ENCODE assay signal across 12 cellular contexts in the genomic region with DNA sequence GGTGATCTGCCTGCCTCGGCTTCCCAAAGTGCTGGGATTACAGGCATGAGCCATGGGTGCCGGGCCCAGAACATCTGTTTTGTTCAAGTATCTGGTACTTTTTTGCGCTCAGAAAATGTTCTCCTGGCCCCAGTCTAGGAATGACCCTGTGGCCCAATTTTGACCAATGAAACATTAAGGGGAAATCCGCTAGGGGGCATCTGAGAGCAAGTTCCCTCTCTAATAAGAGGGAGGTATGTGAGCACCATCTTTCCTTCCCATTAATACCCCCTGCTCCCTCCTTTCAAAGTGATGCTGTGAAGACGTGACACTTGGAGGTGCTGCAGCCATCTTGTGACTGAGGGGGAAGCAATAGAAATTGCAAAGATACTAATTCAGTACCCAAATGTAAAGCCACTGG. TPM values are rescaled to one million over a fixed set of nuclear protein-coding genes. Genes with fewer than 3 reads are reported as not detected.
DNase-seq lines count a peak whose midpoint lies in the region; ATAC-seq, FAIRE-seq and TF ChIP-seq lines count a peak whose summit lies in the region.
"Had no signal": no experiment of that assay in that cellular context is flagged by ENCODE, and none has a peak within 500 bp of the region (broad histone marks: within the 10 kb centered on the region; RNA-seq: fewer than 3 reads in every experiment).

No MANE protein-coding gene starts in this region.

- H3K79me2 ChIP-seq in DND-41 (ENCODE audit: insufficient read depth, low read length) (no peaks in the 10 kb centered on the region), GM12878 (ENCODE audit: control insufficient read depth, insufficient read depth, low read length) (no peaks in the 10 kb centered on the region)

- TF ChIP-seq POLR2A in GM12878 (IDR thresholded peaks at IDR 0.05; ENCODE audit: low read depth, low read length): no peak

- H3K4me2 ChIP-seq in DND-41 (ENCODE audit: insufficient read depth, low read length) (no peak overlapping the region), GM12878 (ENCODE audit: control insufficient read depth, insufficient read depth) (no peak overlapping the region)

- in situ Hi-C loops in GM12878 (cut with MboI): no loop called here

- POLR2A ChIA-PET in AG04449 (lab: Yijun Ruan, JAX): no interaction called here
- POLR2A ChIA-PET in GM12878 (lab: Charles Lee): no interaction called here

- H3K9me3 ChIP-seq in DND-41 (ENCODE audit: insufficient read depth, low read length, severe bottlenecking): no peaks in the 10 kb centered on the region
- no peaks in the 10 kb centered on the region for H3K9me3 ChIP-seq in GM12878 (replicated peaks; ENCODE audit: control insufficient read depth, insufficient read depth, low read length)
- H3K9me3 ChIP-seq: heart right ventricle had no signal

- peaks cover 4% of the 10 kb centered on the region in 2 donors for H3K4me1 Mint-ChIP-seq in effector memory CD8-positive, alpha-beta T cell (ENCODE audit: low read depth in 2 of 2)

- RAD21 ChIA-PET in GM12878 (lab: Charles Lee; ENCODE audit: unreplicated experiment): no interaction called here

- no peaks in the 10 kb centered on the region for H3K36me3 Mint-ChIP-seq in effector memory CD8-positive, alpha-beta T cell (ENCODE audit: insufficient read depth)

- no peak for ATAC-seq in DND-41 (ENCODE audit: insufficient read depth, low read depth)
- ATAC-seq in GM12878: peak; percentile 63
- no peak for ATAC-seq in HG03469 (IDR thresholded peaks at IDR 0.05; ENCODE audit: unreplicated experiment)
- no peak for ATAC-seq in effector memory CD8-positive, alpha-beta T cell (replicated peaks)
- ATAC-seq: heart right ventricle had no signal

- H3K27me3 ChIP-seq in DND-41 (ENCODE audit: insufficient read depth, low read length, poor library complexity) (no peaks in the 10 kb centered on the region), GM12878 (replicated peaks in 1 of 2; ENCODE audit: control insufficient read depth in 2 of 2, insufficient read depth in 2 of 2, low read length in 1 of 2) (no peaks in the 10 kb centered on the region)

- FAIRE-seq in GM12878 (lab: Jason Lieb, UNC): no peak

- TF ChIP-seq CTCF in AG04449 (IDR thresholded peaks at IDR 0.05; ENCODE audit: insufficient read depth, low read length, missing control alignments) (peak; percentile 26), DND-41 (IDR thresholded peaks at IDR 0.05; ENCODE audit: borderline replicate concordance, extremely low read depth, low read length, poor library complexity, severe bottlenecking) (peak; percentile 25), LNCAP (IDR thresholded peaks at IDR 0.05) (peak; percentile 36; the same call in 1 of the 2 replicates), GM12878 (IDR thresholded peaks at IDR 0.05 in 2 of 3, conservative IDR thresholded peaks at IDR 0.05 in 1 of 3; ENCODE audit: control insufficient read depth in 2 of 3, extremely low read depth in 1 of 3, insufficient read depth in 1 of 3, low read depth in 3 of 3, low read length in 3 of 3) (peak; percentile 20 to 54 (median 42); a peak in 5 of 6 replicates)

- CTCF ChIA-PET in AG04449 (lab: Yijun Ruan, JAX): no interaction called here
- CTCF ChIA-PET in GM12878 (lab: Yijun Ruan, JAX): no interaction called here

- TF ChIP-seq RAD21 in GM12878 (IDR thresholded peaks at IDR 0.05; ENCODE audit: insufficient read depth, low read depth, low read length): peak; percentile 20; the same call in 1 of the 2 replicates

- 0 out of 2 replicates have a peak, but pooled peaks cover 5% of the 10 kb centered on the region for H3K4me1 ChIP-seq in DND-41 (ENCODE audit: insufficient read depth, low read length)
- H3K4me1 ChIP-seq in GM12878 (ENCODE audit: control insufficient read depth, insufficient read depth, low read length): no peaks in the 10 kb centered on the region
- H3K4me1 ChIP-seq: heart right ventricle had no signal

- peaks cover 4 to 12% of the 10 kb centered on the region in 2 donors for H3K27me3 Mint-ChIP-seq in effector memory CD8-positive, alpha-beta T cell

- H3K9ac ChIP-seq in DND-41 (ENCODE audit: low read depth, low read length) (no peak overlapping the region), GM12878 (ENCODE audit: control insufficient read depth, insufficient read depth, low read length) (no peak overlapping the region)

- no peak overlapping the region for H3K4me3 Mint-ChIP-seq in effector memory CD8-positive, alpha-beta T cell
- H3K4me3 Mint-ChIP-seq: T-helper 1 cell treated with Interleukin-12 subunit alpha and Interleukin-12 subunit beta and Interleukin-4 antibody, amounts not matched to agents 30 μg/mL and 1 μg/mL, for 36 hours had no signal

- intact Hi-C loops in GM12878 (cut with micrococcal nuclease; ENCODE audit: unreplicated experiment): loop anchor here (2.0 kb wide), 1 partner anchor 89 kb away; no protein-coding TSS in a partner anchor

- 30% methylated on average over 5 of the region's 5 CpGs for WGBS in GM12878 (ENCODE audit: insufficient coverage, insufficient replicate concordance, low lambda C conversion rate, missing lambda C conversion rate)

- DNase-seq in AG04449 (ENCODE audit: low read depth, low spot score) (no peak), DND-41 (no peak), GM12878 (ENCODE audit: low read depth, low spot score) (no peak), retina (no peak), T-helper 9 cell (no peak)
- DNase-seq in effector memory CD8-positive, alpha-beta T cell: no peak
- DNase-seq: heart right ventricle, midbrain, NCI-H2029 treated with DMSO at 0.1 percent for 48 hours had no signal

- H3K27ac ChIP-seq in DND-41 (ENCODE audit: low read length) (no peak overlapping the region), GM12878 (ENCODE audit: control insufficient read depth, insufficient read depth) (no peak overlapping the region)
- H3K27ac ChIP-seq: heart right ventricle had no signal

- H3K4me3 ChIP-seq in AG04449 (ENCODE audit: low read depth, low read length) (no peak overlapping the region), DND-41 (ENCODE audit: low read depth in 1 of 2, low read length in 2 of 2) (no peak overlapping the region), GM12878 (no peak overlapping the region)
- H3K4me3 ChIP-seq: heart right ventricle had no signal

- H2AFZ ChIP-seq in DND-41 (ENCODE audit: low read depth, low read length) (no peak overlapping the region), GM12878 (ENCODE audit: control insufficient read depth, low read depth, low read length) (no peak overlapping the region)

- H3K27ac Mint-ChIP-seq in effector memory CD8-positive, alpha-beta T cell: no peak overlapping the region
- H3K27ac Mint-ChIP-seq: T-helper 1 cell treated with Interleukin-12 subunit alpha and Interleukin-12 subunit beta and Interleukin-4 antibody, amounts not matched to agents 30 μg/mL and 1 μg/mL, for 36 hours had no signal

- H3K9me3 Mint-ChIP-seq in effector memory CD8-positive, alpha-beta T cell: no peaks in the 10 kb centered on the region
- H3K9me3 Mint-ChIP-seq: T-helper 1 cell treated with Interleukin-12 subunit alpha and Interleukin-12 subunit beta and Interleukin-4 antibody, amounts not matched to agents 30 μg/mL and 1 μg/mL, for 36 hours had no signal

- no peaks in the 10 kb centered on the region for H3K36me3 ChIP-seq in DND-41 (ENCODE audit: insufficient read depth, low read length)
- no peaks in the 10 kb centered on the region for H3K36me3 ChIP-seq in GM12878 (ENCODE audit: control insufficient read depth in 2 of 2, insufficient read depth in 2 of 2, low read length in 1 of 2)
- H3K36me3 ChIP-seq: heart right ventricle had no signal

- BruUV-seq in GM12878 (replicated peaks; lab: Mats Ljungman, UMichigan): no TSS peak

- TF ChIP-seq EP300 in GM12878 (IDR thresholded peaks at IDR 0.05; ENCODE audit: borderline replicate concordance in 1 of 2, control insufficient read depth in 1 of 2, low read depth in 2 of 2, low read length in 2 of 2): no peak

- SMC1A ChIA-PET in GM12878 (lab: Charles Lee; ENCODE audit: uncharacterized antibody, unreplicated experiment): no interaction called here

- H4K20me1 ChIP-seq in DND-41 (ENCODE audit: insufficient read depth, low read length) (no peaks in the 10 kb centered on the region), GM12878 (ENCODE audit: control insufficient read depth, insufficient read depth) (no peaks in the 10 kb centered on the region)

TF ChIP-seq in GM12878, 131 proteins besides CTCF, POLR2A, EP300 and RAD21:
- TF ChIP-seq EED (IDR thresholded peaks at IDR 0.05; ENCODE audit: low read depth) (no peak), ZNF384 (IDR thresholded peaks at IDR 0.05; ENCODE audit: borderline replicate concordance, low read depth, low read length) (no peak), BHLHE40 (IDR thresholded peaks at IDR 0.05; ENCODE audit: borderline replicate concordance in 1 of 2, low read depth in 2 of 2, low read length in 1 of 2) (no peak), PAX5 (IDR thresholded peaks at IDR 0.05; ENCODE audit: borderline replicate concordance, low read depth, low read length) (no peak)
TF ChIP-seq in GM12878: peak in this region for 0.

RNA-seq across cellular contexts. Expression of a gene that starts 16.5 kb away (rescaled TPM):
- not detected in 2 replicates for total RNA-seq in GM12878 (2013; cell fraction: nucleolus; rRNA removed)
- total RNA-seq in GM12878 (2014; rRNA removed) (not detected in 2 replicates), GM12878 (2014; rRNA removed; fragmentation: Illumina TruSeq; extraction: Trizol) (not detected in 2 replicates), GM12878 (2021) (not detected in 2 replicates)
- not detected for polyA plus RNA-seq in GM12878 (2011; ENCODE audit: low read depth)
- polyA plus RNA-seq in GM12878 (2011; rRNA removed) (not detected in 2 replicates), GM12878 (2014; fragmentation: Illumina TruSeq; extraction: Trizol) (not detected in 2 replicates), GM12878 (2014; fragmentation: Nextera tagmentation; extraction: Ambion mirVana) (not detected), GM12878 (2014; rRNA removed) (not detected in 2 replicates), GM12878 (2016; fragmentation: Nextera tagmentation; extraction: Ambion mirVana) (not detected)
- polyA plus RNA-seq in GM12878 (2011; cell fraction: cytosol; rRNA removed): not detected in 2 replicates
- not detected in 2 replicates for polyA plus RNA-seq in GM12878 (2011; cell fraction: nucleus; rRNA removed)
- polyA plus RNA-seq in GM12878 (2012): not detected in 2 replicates
- polyA minus RNA-seq in GM12878 (2011; rRNA and poly(A)+ RNA removed): not detected in 2 replicates
- polyA minus RNA-seq in GM12878 (2011; cell fraction: cytosol; rRNA and poly(A)+ RNA removed): not detected in 2 replicates
- not detected in 2 replicates for polyA minus RNA-seq in GM12878 (2011; cell fraction: nucleus; rRNA and poly(A)+ RNA removed)
- total RNA-seq: heart right ventricle had no signal
- polyA plus RNA-seq: heart right ventricle had no signal
